Comparison of ENCODE assay signal across 23 cellular contexts in the genomic region with DNA sequence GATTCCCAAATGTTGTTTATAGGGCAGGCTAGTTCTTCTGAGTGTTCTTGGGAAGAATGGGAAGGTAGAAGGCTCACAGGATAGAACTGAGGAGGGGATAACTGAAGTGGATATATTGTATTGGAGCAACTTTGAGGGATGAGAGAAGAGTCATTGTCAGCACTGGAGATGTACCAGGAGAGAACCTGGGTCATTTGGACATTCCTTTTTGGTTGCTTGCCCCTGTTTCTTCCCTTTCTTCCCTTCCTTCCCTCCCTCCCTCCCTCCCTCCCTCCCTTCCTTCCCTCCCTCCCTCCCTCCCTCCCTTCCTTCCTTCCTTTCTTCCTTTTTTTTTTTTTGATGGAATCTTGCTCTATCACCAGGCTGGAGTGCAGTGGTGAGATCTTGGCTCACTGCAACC. TPM values are rescaled to one million over a fixed set of nuclear protein-coding genes. Genes with fewer than 3 reads are reported as not detected.
DNase-seq lines count a peak whose midpoint lies in the region; ATAC-seq and TF ChIP-seq lines count a peak whose summit lies in the region.
"Had no signal": no experiment of that assay in that cellular context is flagged by ENCODE, and none has a peak within 500 bp of the region (broad histone marks: within the 10 kb centered on the region; RNA-seq: fewer than 3 reads in every experiment).

No MANE protein-coding gene starts in this region.

- no peaks in the 10 kb centered on the region for H3K36me3 ChIP-seq in left ventricle myocardium inferior
- H3K36me3 ChIP-seq in Caco-2 (ENCODE audit: control insufficient read depth, insufficient read depth, low read length): peaks cover 1% of the 10 kb centered on the region
- no peaks in the 10 kb centered on the region for H3K36me3 ChIP-seq in thyroid gland
- H3K36me3 ChIP-seq: BLaER1 treated with 17β-estradiol and CSF1 and Interleukin-3, amounts not matched to agents 10 nM and 100 nM had no signal

- no peak for TF ChIP-seq CTCF in left ventricle myocardium inferior (IDR thresholded peaks at IDR 0.05; ENCODE audit: borderline replicate concordance)
- no peak for TF ChIP-seq CTCF in Caco-2 (IDR thresholded peaks at IDR 0.05; ENCODE audit: insufficient read depth in 1 of 2, low read depth in 1 of 2, low read length in 1 of 2, severe bottlenecking in 1 of 2, unreplicated experiment in 1 of 2)
- TF ChIP-seq CTCF in endothelial cell (IDR thresholded peaks at IDR 0.05; ENCODE audit: unreplicated experiment): no peak
- TF ChIP-seq CTCF in thyroid gland (IDR thresholded peaks at IDR 0.05): no peak

- intact Hi-C loops in left ventricle myocardium inferior (cut with micrococcal nuclease): no loop called here
- intact Hi-C loops in left cardiac atrium (cut with DNase I): loop anchor here in 1 of 2 donors (5.0 to 10.0 kb wide), 2 partner anchors 165 to 237 kb away; a partner anchor contains a TSS
- intact Hi-C loops in Caco-2 (cut with micrococcal nuclease; ENCODE audit: unreplicated experiment): loop anchor here (2.0 kb wide), 1 partner anchor 19 kb away; no protein-coding TSS in a partner anchor
- intact Hi-C loops in thyroid gland (cut with DNase I): no loop called here

- H3K9me3 Mint-ChIP-seq in Caco-2 (ENCODE audit: unreplicated experiment) (no peaks in the 10 kb centered on the region), endothelial cell (ENCODE audit: unreplicated experiment) (peaks cover 3% of the 10 kb centered on the region)
- H3K9me3 Mint-ChIP-seq in stimulated activated effector memory CD8-positive, alpha-beta T cell treated with anti-CD3 and anti-CD28 coated beads, Interleukin-12 subunit alpha, Interleukin-12 subunit beta, amount 100 ng/mL, for 72 hours: no peaks in the 10 kb centered on the region
- H3K9me3 Mint-ChIP-seq: CD4-positive, alpha-beta T cell; CD8-positive, alpha-beta T cell had no signal

- peak overlapping the region; percentile 86 for H3K27ac ChIP-seq in left ventricle myocardium inferior (replicated peaks)
- H3K27ac ChIP-seq in thyroid gland: no peak overlapping the region
- H3K27ac ChIP-seq: 22Rv1; A549; BLaER1 treated with 17β-estradiol and CSF1 and Interleukin-3, amounts not matched to agents 10 nM and 100 nM; C4-2B had no signal

- H3K27me3 Mint-ChIP-seq in Caco-2 (ENCODE audit: insufficient read depth, unreplicated experiment): no peaks in the 10 kb centered on the region
- peaks cover 5% of the 10 kb centered on the region for H3K27me3 Mint-ChIP-seq in endothelial cell (ENCODE audit: unreplicated experiment)
- H3K27me3 Mint-ChIP-seq: B cell had no signal

- H3K27ac Mint-ChIP-seq in Caco-2 (ENCODE audit: unreplicated experiment) (peak overlapping the region; percentile 83), endothelial cell (ENCODE audit: unreplicated experiment) (peak overlapping the region; percentile 6)
- peak overlapping the region; percentile 34 for H3K27ac Mint-ChIP-seq in stimulated activated effector memory CD8-positive, alpha-beta T cell treated with anti-CD3 and anti-CD28 coated beads, Interleukin-12 subunit alpha, Interleukin-12 subunit beta, amount 100 ng/mL, for 72 hours
- H3K27ac Mint-ChIP-seq: B cell; CD4-positive, alpha-beta T cell; CD8-positive, alpha-beta T cell had no signal

- H3K36me3 Mint-ChIP-seq in Caco-2 (ENCODE audit: insufficient read depth, unreplicated experiment): peaks cover 4% of the 10 kb centered on the region
- no peaks in the 10 kb centered on the region for H3K36me3 Mint-ChIP-seq in endothelial cell (ENCODE audit: low read depth, unreplicated experiment)
- no peaks in the 10 kb centered on the region for H3K36me3 Mint-ChIP-seq in stimulated activated effector memory CD8-positive, alpha-beta T cell treated with anti-CD3 and anti-CD28 coated beads, Interleukin-12 subunit alpha, Interleukin-12 subunit beta, amount 100 ng/mL, for 72 hours

- H3K9me3 ChIP-seq in left ventricle myocardium inferior (replicated peaks) (no peaks in the 10 kb centered on the region), Caco-2 (no peaks in the 10 kb centered on the region), thyroid gland (no peaks in the 10 kb centered on the region)
- H3K9me3 ChIP-seq: A549; BLaER1 treated with 17β-estradiol and CSF1 and Interleukin-3, amounts not matched to agents 10 nM and 100 nM had no signal

- H3K4me1 ChIP-seq in left ventricle myocardium inferior (peaks cover 62% of the 10 kb centered on the region), Caco-2 (peaks cover 27% of the 10 kb centered on the region), thyroid gland (peaks cover 33 to 43% of the 10 kb centered on the region in 2 donors)
- H3K4me1 ChIP-seq: BLaER1 treated with 17β-estradiol and CSF1 and Interleukin-3, amounts not matched to agents 10 nM and 100 nM had no signal

- H3K4me1 Mint-ChIP-seq in Caco-2 (ENCODE audit: low read depth, unreplicated experiment): peaks cover 30% of the 10 kb centered on the region
- peaks cover 7% of the 10 kb centered on the region for H3K4me1 Mint-ChIP-seq in endothelial cell (ENCODE audit: unreplicated experiment)
- no peaks in the 10 kb centered on the region for H3K4me1 Mint-ChIP-seq in stimulated activated effector memory CD8-positive, alpha-beta T cell treated with anti-CD3 and anti-CD28 coated beads, Interleukin-12 subunit alpha, Interleukin-12 subunit beta, amount 100 ng/mL, for 72 hours

- no peak for TF ChIP-seq POLR2A in thyroid gland (IDR thresholded peaks at IDR 0.05)

- DNase-seq in left ventricle myocardium inferior (no peak), left cardiac atrium (no peak), Caco-2 (no peak), endothelial cell (ENCODE audit: low spot score) (no peak), thyroid gland (no peak), H4 (ENCODE audit: low spot score) (no peak)
- no peak for DNase-seq in stimulated activated effector memory CD8-positive, alpha-beta T cell treated with anti-CD3 and anti-CD28 coated beads, Interleukin-12 subunit alpha, Interleukin-12 subunit beta, amount 100 ng/mL, for 72 hours (ENCODE audit: low spot score in 2 of 2)
- DNase-seq: AML-193; CD4-positive, alpha-beta T cell; DMS 273 treated with DMSO at 0.1 percent for 48 hours; DMS153; DMS53; DMS79; DND-41; EL; GDM1 had no signal

- CTCF ChIA-PET in Caco-2 (lab: Charles Lee): interaction anchor here (1.0 to 1.2 kb wide), 2 partner anchors 20 to 200 kb away, joined by 3 to 4 read pairs; no protein-coding TSS in a partner anchor

- ATAC-seq in left cardiac atrium (no peak), HG02571 (IDR thresholded peaks at IDR 0.05; ENCODE audit: unreplicated experiment) (no peak)
- no peak for ATAC-seq in stimulated activated effector memory CD8-positive, alpha-beta T cell treated with anti-CD3 and anti-CD28 coated beads, Interleukin-12 subunit alpha, Interleukin-12 subunit beta, amount 100 ng/mL, for 72 hours
- ATAC-seq: A549; CD8-positive, alpha-beta T cell had no signal

- BruUV-seq in Caco-2 (replicated peaks; lab: Mats Ljungman, UMichigan): no TSS peak

- H3K4me3 Mint-ChIP-seq in Caco-2 (ENCODE audit: unreplicated experiment) (no peak overlapping the region), endothelial cell (ENCODE audit: unreplicated experiment) (no peak overlapping the region)
- no peak overlapping the region for H3K4me3 Mint-ChIP-seq in stimulated activated effector memory CD8-positive, alpha-beta T cell treated with anti-CD3 and anti-CD28 coated beads, Interleukin-12 subunit alpha, Interleukin-12 subunit beta, amount 100 ng/mL, for 72 hours
- H3K4me3 Mint-ChIP-seq: B cell; CD4-positive, alpha-beta T cell; CD8-positive, alpha-beta T cell had no signal

- H3K27me3 ChIP-seq in left ventricle myocardium inferior (ENCODE audit: low read depth) (no peaks in the 10 kb centered on the region), Caco-2 (replicated peaks; ENCODE audit: control insufficient read depth, insufficient read depth, low read length) (no peaks in the 10 kb centered on the region), thyroid gland (no peaks in the 10 kb centered on the region)

- POLR2A ChIA-PET in Caco-2 (lab: Charles Lee): no interaction called here

- no peak overlapping the region for H3K4me3 ChIP-seq in left ventricle myocardium inferior
- no peak overlapping the region for H3K4me3 ChIP-seq in Caco-2 (ENCODE audit: low read depth, low read length)
- H3K4me3 ChIP-seq in thyroid gland (replicated peaks in 1 of 3): no peak overlapping the region
- H3K4me3 ChIP-seq: A549; BLaER1 treated with 17β-estradiol and CSF1 and Interleukin-3, amounts not matched to agents 10 nM and 100 nM had no signal

RNA-seq across cellular contexts. Expression of a gene that starts 45.3 kb away (rescaled TPM):
- total RNA-seq in left ventricle myocardium inferior (18.9 TPM), left cardiac atrium (10 to 100 TPM; 12.5 TPM), Caco-2 (2022) (41.5 and 43.9 TPM in 2 replicates), endothelial cell (ENCODE audit: unreplicated experiment) (6.4 TPM), thyroid gland (10 to 100 TPM; 27.3 to 42.1 (median 39.1) TPM)
- total RNA-seq in H4 (2014; rRNA removed; shearing (Covaris generic)): 2.2 and 4.1 TPM in 2 replicates

Comparison
In these comparisons a context has a peak if more than half of its experiments do, and no peak if none do; other contexts are left out.
1. H3K27ac Mint-ChIP-seq: peak in every context shown above with its lines; median percentile 83 in Caco-2; 34 in stimulated activated effector memory CD8-positive, alpha-beta T cell treated with anti-CD3 and anti-CD28 coated beads, Interleukin-12 subunit alpha, Interleukin-12 subunit beta, amount 100 ng/mL, for 72 hours; 6 in endothelial cell.